ENCODE assay signal across 1 cellular context in the genomic region with DNA sequence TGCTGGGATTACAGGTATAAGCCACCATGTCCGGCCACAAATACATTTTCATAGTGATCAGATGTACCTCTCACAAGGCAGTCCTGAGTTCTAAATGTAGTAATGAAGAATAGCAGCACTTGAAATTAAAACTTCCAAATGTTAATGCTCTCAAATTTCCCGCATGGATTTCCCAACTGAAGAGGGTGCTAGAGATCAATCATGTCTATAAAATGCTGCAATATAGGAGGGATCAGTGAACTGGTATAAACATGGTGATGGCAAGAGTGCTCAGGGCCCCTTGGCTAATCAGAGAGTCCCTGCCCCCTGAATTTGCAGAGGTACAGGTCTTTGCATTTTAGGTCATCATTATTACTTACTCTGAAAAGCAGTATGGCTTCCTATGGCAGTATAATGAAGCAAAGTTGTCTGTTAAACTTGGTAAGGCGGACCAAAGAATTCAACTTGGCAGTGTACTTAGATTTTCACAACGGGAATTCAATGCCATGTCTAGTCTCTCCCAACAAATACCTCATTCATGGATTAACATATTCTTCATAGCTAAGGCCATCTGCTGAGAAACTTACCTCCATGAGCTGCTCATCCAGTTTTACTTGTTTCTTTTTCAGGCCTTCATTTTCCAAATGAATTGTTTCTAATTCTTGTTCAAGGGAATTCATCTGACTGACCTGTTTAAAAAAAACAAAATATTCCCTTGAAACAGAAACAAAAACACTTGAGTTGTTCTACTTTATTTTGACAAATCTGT.
TF ChIP-seq lines count a peak whose summit lies in the region.

No MANE protein-coding gene starts in this region.

TF ChIP-seq in GM23338, 12 proteins besides CTCF, POLR2A, EP300 and RAD21 (continued from another document):
- TF ChIP-seq, protein P1, sequence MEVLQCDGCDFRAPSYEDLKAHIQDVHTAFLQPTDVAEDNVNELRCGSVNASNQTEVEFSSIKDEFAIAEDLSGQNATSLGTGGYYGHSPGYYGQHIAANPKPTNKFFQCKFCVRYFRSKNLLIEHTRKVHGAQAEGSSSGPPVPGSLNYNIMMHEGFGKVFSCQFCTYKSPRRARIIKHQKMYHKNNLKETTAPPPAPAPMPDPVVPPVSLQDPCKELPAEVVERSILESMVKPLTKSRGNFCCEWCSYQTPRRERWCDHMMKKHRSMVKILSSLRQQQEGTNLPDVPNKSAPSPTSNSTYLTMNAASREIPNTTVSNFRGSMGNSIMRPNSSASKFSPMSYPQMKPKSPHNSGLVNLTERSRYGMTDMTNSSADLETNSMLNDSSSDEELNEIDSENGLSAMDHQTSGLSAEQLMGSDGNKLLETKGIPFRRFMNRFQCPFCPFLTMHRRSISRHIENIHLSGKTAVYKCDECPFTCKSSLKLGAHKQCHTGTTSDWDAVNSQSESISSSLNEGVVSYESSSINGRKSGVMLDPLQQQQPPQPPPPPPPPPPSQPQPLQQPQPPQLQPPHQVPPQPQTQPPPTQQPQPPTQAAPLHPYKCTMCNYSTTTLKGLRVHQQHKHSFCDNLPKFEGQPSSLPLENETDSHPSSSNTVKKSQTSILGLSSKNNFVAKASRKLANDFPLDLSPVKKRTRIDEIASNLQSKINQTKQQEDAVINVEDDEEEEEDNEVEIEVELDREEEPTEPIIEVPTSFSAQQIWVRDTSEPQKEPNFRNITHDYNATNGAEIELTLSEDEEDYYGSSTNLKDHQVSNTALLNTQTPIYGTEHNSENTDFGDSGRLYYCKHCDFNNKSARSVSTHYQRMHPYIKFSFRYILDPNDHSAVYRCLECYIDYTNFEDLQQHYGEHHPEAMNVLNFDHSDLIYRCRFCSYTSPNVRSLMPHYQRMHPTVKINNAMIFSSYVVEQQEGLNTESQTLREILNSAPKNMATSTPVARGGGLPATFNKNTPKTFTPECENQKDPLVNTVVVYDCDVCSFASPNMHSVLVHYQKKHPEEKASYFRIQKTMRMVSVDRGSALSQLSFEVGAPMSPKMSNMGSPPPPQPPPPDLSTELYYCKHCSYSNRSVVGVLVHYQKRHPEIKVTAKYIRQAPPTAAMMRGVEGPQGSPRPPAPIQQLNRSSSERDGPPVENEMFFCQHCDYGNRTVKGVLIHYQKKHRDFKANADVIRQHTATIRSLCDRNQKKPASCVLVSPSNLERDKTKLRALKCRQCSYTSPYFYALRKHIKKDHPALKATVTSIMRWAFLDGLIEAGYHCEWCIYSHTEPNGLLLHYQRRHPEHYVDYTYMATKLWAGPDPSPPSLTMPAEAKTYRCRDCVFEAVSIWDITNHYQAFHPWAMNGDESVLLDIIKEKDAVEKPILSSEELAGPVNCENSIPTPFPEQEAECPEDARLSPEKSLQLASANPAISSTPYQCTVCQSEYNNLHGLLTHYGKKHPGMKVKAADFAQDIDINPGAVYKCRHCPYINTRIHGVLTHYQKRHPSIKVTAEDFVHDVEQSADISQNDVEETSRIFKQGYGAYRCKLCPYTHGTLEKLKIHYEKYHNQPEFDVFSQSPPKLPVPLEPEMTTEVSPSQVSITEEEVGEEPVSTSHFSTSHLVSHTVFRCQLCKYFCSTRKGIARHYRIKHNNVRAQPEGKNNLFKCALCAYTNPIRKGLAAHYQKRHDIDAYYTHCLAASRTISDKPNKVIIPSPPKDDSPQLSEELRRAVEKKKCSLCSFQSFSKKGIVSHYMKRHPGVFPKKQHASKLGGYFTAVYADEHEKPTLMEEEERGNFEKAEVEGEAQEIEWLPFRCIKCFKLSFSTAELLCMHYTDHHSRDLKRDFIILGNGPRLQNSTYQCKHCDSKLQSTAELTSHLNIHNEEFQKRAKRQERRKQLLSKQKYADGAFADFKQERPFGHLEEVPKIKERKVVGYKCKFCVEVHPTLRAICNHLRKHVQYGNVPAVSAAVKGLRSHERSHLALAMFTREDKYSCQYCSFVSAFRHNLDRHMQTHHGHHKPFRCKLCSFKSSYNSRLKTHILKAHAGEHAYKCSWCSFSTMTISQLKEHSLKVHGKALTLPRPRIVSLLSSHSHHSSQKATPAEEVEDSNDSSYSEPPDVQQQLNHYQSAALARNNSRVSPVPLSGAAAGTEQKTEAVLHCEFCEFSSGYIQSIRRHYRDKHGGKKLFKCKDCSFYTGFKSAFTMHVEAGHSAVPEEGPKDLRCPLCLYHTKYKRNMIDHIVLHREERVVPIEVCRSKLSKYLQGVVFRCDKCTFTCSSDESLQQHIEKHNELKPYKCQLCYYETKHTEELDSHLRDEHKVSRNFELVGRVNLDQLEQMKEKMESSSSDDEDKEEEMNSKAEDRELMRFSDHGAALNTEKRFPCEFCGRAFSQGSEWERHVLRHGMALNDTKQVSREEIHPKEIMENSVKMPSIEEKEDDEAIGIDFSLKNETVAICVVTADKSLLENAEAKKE (CRISPR knock-in tag; IDR thresholded peaks at IDR 0.05): no peak
- TF ChIP-seq EZH2phosphoT487 (IDR thresholded peaks at IDR 0.05; ENCODE audit: unreplicated experiment): no peak
